15 cellular contexts compared by ENCODE assay signal in genomic region chr4:89482926-89483595, GRCh38.
"Had no signal": no experiment of that assay in that cellular context is flagged by ENCODE, and none has a peak within 500 bp of the region (broad histone marks: within the 10 kb centered on the region; RNA-seq: fewer than 3 reads in every experiment).

No MANE protein-coding gene starts in this region.

- DNase-seq: activated CD4-positive, alpha-beta T cell treated with anti-CD3 and anti-CD28 coated beads for 1 hour; activated CD4-positive, alpha-beta T cell treated with anti-CD3 and anti-CD28 coated beads, Interleukin-2, amount 50 U/mL, for 1 hour; activated naive CD4-positive, alpha-beta T cell; activated T-cell treated with anti-CD3 and anti-CD28 coated beads, Interleukin-2, amount 50 U/mL, for 1 hour; cortex of kidney; gastrocnemius medialis; hippocampal formation; left cardiac atrium; stimulated activated CD4-positive, alpha-beta T cell treated with anti-CD3 and anti-CD28 coated beads, Interleukin-15, amount 100 ng/mL, for 24 hours; stimulated activated naive B cell treated with anti-CD40 and anti-IgM and Interleukin-4, amounts not matched to agents 10 μg/mL and 1 μg/mL and 100 μg/mL, for 72 hours had no signal

- H3K4me2 ChIP-seq: smooth muscle cell had no signal

- H3K4me1 ChIP-seq: adrenal gland, gastrocnemius medialis, vagina had no signal

- H3K4me3 ChIP-seq: adrenal gland, gastrocnemius medialis, smooth muscle cell, thoracic aorta, vagina had no signal

- H3K9me3 ChIP-seq: adrenal gland, gastrocnemius medialis, thoracic aorta, vagina had no signal

- H3K27ac ChIP-seq: adrenal gland, gastrocnemius medialis, thoracic aorta, vagina had no signal

- H3K27me3 ChIP-seq: adrenal gland, gastrocnemius medialis, vagina had no signal

- H3K36me3 ChIP-seq: adrenal gland, gastrocnemius medialis, thoracic aorta, vagina had no signal

- ATAC-seq: gastrocnemius medialis, sciatic nerve had no signal
